ENCODE assay signal across 8 cellular contexts in the genomic region with DNA sequence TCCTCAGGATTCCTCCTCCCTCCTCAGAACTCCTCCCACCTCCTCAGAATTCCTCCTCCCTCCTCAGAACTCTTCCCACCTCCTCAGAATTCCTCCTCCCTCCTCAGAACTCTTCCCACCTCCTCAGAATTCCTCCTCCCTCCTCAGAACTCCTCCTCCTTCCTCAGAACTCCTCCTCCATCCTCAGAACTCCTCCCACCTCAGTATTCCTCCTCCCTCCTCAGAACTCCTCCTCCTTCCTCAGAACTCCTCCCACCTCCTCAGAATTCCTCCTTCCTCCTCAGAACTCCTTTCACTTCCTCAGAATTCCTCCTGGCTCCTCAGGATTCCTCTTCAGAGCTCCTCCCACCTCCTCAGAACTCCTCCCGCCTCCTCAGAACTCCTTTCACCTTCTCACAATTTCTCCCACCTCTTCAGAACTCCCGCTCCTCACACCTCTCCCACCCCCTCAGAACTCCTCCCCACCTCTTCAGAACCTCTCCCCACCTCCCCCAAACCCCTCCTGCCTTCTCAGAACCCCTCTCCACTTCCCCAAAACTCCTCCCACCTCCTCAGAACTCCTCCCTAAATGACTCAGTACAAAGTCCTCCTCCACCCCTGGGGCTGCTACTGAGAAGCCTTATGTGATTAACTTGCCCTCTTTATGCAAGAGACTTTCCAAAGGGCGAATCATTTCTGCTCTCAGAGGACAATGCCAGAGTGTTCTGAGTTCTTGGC.
DNase-seq lines count a peak whose midpoint lies in the region; ATAC-seq and TF ChIP-seq lines count a peak whose summit lies in the region.

No MANE protein-coding gene starts in this region.

- ATAC-seq in HG03139 (IDR thresholded peaks at IDR 0.05; ENCODE audit: unreplicated experiment) (no peak), HG03460 (IDR thresholded peaks at IDR 0.05; ENCODE audit: unreplicated experiment) (no peak)

- no peaks in the 10 kb centered on the region for H3F3A ChIP-seq in MM.1S (ENCODE audit: insufficient read depth, low read length)

- H4K20me1 ChIP-seq in MM.1S (ENCODE audit: insufficient read depth, low read length) = peaks cover 2% of the 10 kb centered on the region; the same call in 1 of the 2 replicates

- no peaks in the 10 kb centered on the region for H3K9me3 ChIP-seq in MM.1S (replicated peaks; ENCODE audit: insufficient read depth, low read length)

- no peaks in the 10 kb centered on the region for H3K27me3 ChIP-seq in MM.1S (replicated peaks; ENCODE audit: insufficient read depth, low read length)

- H3K4me3 ChIP-seq in MM.1S (ENCODE audit: low read length) = no peak overlapping the region

- H3K4me2 ChIP-seq in MM.1S (ENCODE audit: low read depth, low read length) = no peak overlapping the region

- H3K4me1 ChIP-seq in MM.1S (ENCODE audit: low read length) = no peaks in the 10 kb centered on the region

- H3K9me2 ChIP-seq in MM.1S (replicated peaks; ENCODE audit: insufficient read depth, low read length) = no peaks in the 10 kb centered on the region

- DNase-seq in GM03348 (ENCODE audit: low spot score) (peak; percentile 83), NOMO-1 treated with DMSO at 0.1 percent for 48 hours (lab: John Stamatoyannopoulos, UW; ENCODE audit: unreplicated experiment) (peak; percentile 37), cerebellar cortex (ENCODE audit: low spot score) (peak; percentile 36), non-pigmented ciliary epithelial cell (ENCODE audit: low read depth) (peak; percentile 31), MM.1S (no peak), DMS114 treated with DMSO at 0.1 percent for 48 hours (lab: John Stamatoyannopoulos, UW; ENCODE audit: unreplicated experiment) (no peak)

- H3K27ac ChIP-seq in MM.1S (ENCODE audit: low read length) = no peak overlapping the region

- H2AFZ ChIP-seq in MM.1S (ENCODE audit: low read length) = no peak overlapping the region

- H3K79me2 ChIP-seq in MM.1S (ENCODE audit: low read length) = no peaks in the 10 kb centered on the region

- no peak for TF ChIP-seq CTCF in MM.1S (IDR thresholded peaks at IDR 0.05; ENCODE audit: low read length)

- no peak overlapping the region for H3K9ac ChIP-seq in MM.1S (ENCODE audit: low read length)

- H3K36me3 ChIP-seq in MM.1S (replicated peaks; ENCODE audit: insufficient read depth, low read length) = no peaks in the 10 kb centered on the region

Comparison
In these comparisons a context has a peak if more than half of its experiments do, and no peak if none do; other contexts are left out.
1. DNase-seq: peak in GM03348 (single experiment), NOMO-1 treated with DMSO at 0.1 percent for 48 hours (single experiment), cerebellar cortex (single experiment) and non-pigmented ciliary epithelial cell (single experiment); none in MM.1S (single experiment) and DMS114 treated with DMSO at 0.1 percent for 48 hours (single experiment).